Comparison of ENCODE assay signal across 1 cellular context in genomic region chr7:107966701-107967100, GRCh38.
TF ChIP-seq lines count a peak whose summit lies in the region.

No MANE protein-coding gene starts in this region.

TF ChIP-seq in HepG2, 621 proteins besides CTCF, POLR2A, EP300 and RAD21 (continued from another document):
- TF ChIP-seq ZNF597 (CRISPR knock-in tag; IDR thresholded peaks at IDR 0.05) (no peak), MED8 (CRISPR knock-in tag; IDR thresholded peaks at IDR 0.05; ENCODE audit: insufficient replicate concordance) (no peak), HDAC6 (IDR thresholded peaks at IDR 0.05; ENCODE audit: low read depth, low read length) (no peak), FOXA3 (CRISPR knock-in tag; IDR thresholded peaks at IDR 0.05) (peak; percentile 29; the same call in 1 of the 2 replicates), CREM (IDR thresholded peaks at IDR 0.05) (no peak), CREM (CRISPR knock-in tag; IDR thresholded peaks at IDR 0.05) (no peak), HDAC2 (CRISPR knock-in tag; IDR thresholded peaks at IDR 0.05) (no peak), NAIF1 (CRISPR knock-in tag; IDR thresholded peaks at IDR 0.05; ENCODE audit: borderline replicate concordance) (no peak), THAP7 (CRISPR knock-in tag; IDR thresholded peaks at IDR 0.05) (no peak), AHDC1 (CRISPR knock-in tag; IDR thresholded peaks at IDR 0.05; ENCODE audit: borderline replicate concordance) (no peak), ZNF7 (CRISPR knock-in tag; IDR thresholded peaks at IDR 0.05) (no peak), CEBPZ (IDR thresholded peaks at IDR 0.05; ENCODE audit: low read length) (no peak), KDM3A (CRISPR knock-in tag; IDR thresholded peaks at IDR 0.05; ENCODE audit: low read depth) (no peak), ZBTB33 (CRISPR knock-in tag; IDR thresholded peaks at IDR 0.05) (peak; percentile 94), MATR3 (CRISPR knock-in tag; IDR thresholded peaks at IDR 0.05) (no peak), MAFK (conservative IDR thresholded peaks at IDR 0.05 in 1 of 2, IDR thresholded peaks at IDR 0.05 in 1 of 2; ENCODE audit: low read length in 2 of 2) (no peak), UBTF (CRISPR knock-in tag; IDR thresholded peaks at IDR 0.05) (no peak), HDAC1 (CRISPR knock-in tag; IDR thresholded peaks at IDR 0.05) (no peak), KDM1A (CRISPR knock-in tag; IDR thresholded peaks at IDR 0.05) (no peak), PAWR (CRISPR knock-in tag; IDR thresholded peaks at IDR 0.05; ENCODE audit: borderline replicate concordance) (no peak), ZNF160 (CRISPR knock-in tag; IDR thresholded peaks at IDR 0.05) (no peak)
